Comparison of ENCODE assay signal across 11 cellular contexts in genomic region chr13:74017301-74018092, GRCh38.
A peak's percentile ranks its signal among the peaks of the same experiment; 100 is the strongest.
DNase-seq lines count a peak whose midpoint lies in the region; ATAC-seq lines count a peak whose summit lies in the region.
"Had no signal": no experiment of that assay in that cellular context is flagged by ENCODE, and none has a peak within 500 bp of the region (broad histone marks: within the 10 kb centered on the region; RNA-seq: fewer than 3 reads in every experiment).

No MANE protein-coding gene starts in this region.

- H3K14ac ChIP-seq in mesenchymal stem cell (ENCODE audit: low read length in 2 of 2) = peak overlapping the region in 1 of 2 experiments; percentile 59

- H3K27ac ChIP-seq in mesenchymal stem cell (ENCODE audit: low read length, poor library complexity, severe bottlenecking) = no peak overlapping the region
- no peak overlapping the region for H3K27ac ChIP-seq in caudate nucleus (ENCODE audit: low read depth, low read length)
- H3K27ac ChIP-seq: KMS-11, thyroid gland had no signal

- H3K23ac ChIP-seq in mesenchymal stem cell (ENCODE audit: low read length in 2 of 2) = no peak overlapping the region

- no peaks in the 10 kb centered on the region for H3K36me3 ChIP-seq in mesenchymal stem cell (ENCODE audit: control insufficient read depth in 1 of 2, insufficient read depth in 2 of 2, low read depth in 1 of 2, low read length in 2 of 2)
- H3K36me3 ChIP-seq: thyroid gland had no signal

- H3K79me1 ChIP-seq in mesenchymal stem cell (replicated peaks; ENCODE audit: low read length, poor library complexity, severe bottlenecking) = peaks cover 29% of the 10 kb centered on the region

- no peak overlapping the region for H2AK5ac ChIP-seq in mesenchymal stem cell (ENCODE audit: low read length, severe bottlenecking)

- DNase-seq in mesenchymal stem cell = no peak
- DNase-seq in iPS-NIHi11 (ENCODE audit: low spot score) = no peak
- no peak for DNase-seq in caudate nucleus (lab: John Stamatoyannopoulos, UW)
- DNase-seq: activated CD4-positive, alpha-beta T cell treated with anti-CD3 and anti-CD28 coated beads for 1 hour; thyroid gland had no signal

- H4K8ac ChIP-seq in mesenchymal stem cell (ENCODE audit: low read length) = peak overlapping the region; percentile 57

- H4K91ac ChIP-seq in mesenchymal stem cell (ENCODE audit: low read length) = no peak overlapping the region

- no peak overlapping the region for H3K18ac ChIP-seq in mesenchymal stem cell (ENCODE audit: low read depth in 1 of 2, low read length in 2 of 2)

- no peak overlapping the region for H2BK12ac ChIP-seq in mesenchymal stem cell (ENCODE audit: low read length in 2 of 2)

- H3K4me1 ChIP-seq in mesenchymal stem cell (ENCODE audit: control insufficient read depth, insufficient read depth, low read depth, low read length) = no peaks in the 10 kb centered on the region
- H3K4me1 ChIP-seq: thyroid gland had no signal

- no peak overlapping the region for H2BK5ac ChIP-seq in mesenchymal stem cell (ENCODE audit: low read depth, low read length, poor library complexity, severe bottlenecking)

- H3K4ac ChIP-seq in mesenchymal stem cell (ENCODE audit: low read depth in 1 of 2, low read length in 2 of 2) = no peak overlapping the region

- no peaks in the 10 kb centered on the region for H3K9me3 ChIP-seq in mesenchymal stem cell (ENCODE audit: control insufficient read depth, low read length)
- H3K9me3 ChIP-seq: thyroid gland had no signal

- H2BK15ac ChIP-seq in mesenchymal stem cell (ENCODE audit: low read depth, poor library complexity, severe bottlenecking) = no peak overlapping the region

- no peak overlapping the region for H3K4me2 ChIP-seq in mesenchymal stem cell (ENCODE audit: low read length, poor library complexity, severe bottlenecking)
- H3K4me2 ChIP-seq: KMS-11 had no signal

- H2AFZ ChIP-seq in mesenchymal stem cell (ENCODE audit: low read depth, low read length) = no peak overlapping the region

- no peak overlapping the region for H2BK120ac ChIP-seq in mesenchymal stem cell (ENCODE audit: low read depth, low read length)

- ATAC-seq in GM18870 (IDR thresholded peaks at IDR 0.05; ENCODE audit: unreplicated experiment) = peak; percentile 58
- peak; percentile 67 for ATAC-seq in GM21737 (IDR thresholded peaks at IDR 0.05; ENCODE audit: unreplicated experiment)
- peak; percentile 60 for ATAC-seq in HG03442 (IDR thresholded peaks at IDR 0.05; ENCODE audit: unreplicated experiment)
- no peak for ATAC-seq in HG02970 (IDR thresholded peaks at IDR 0.05; ENCODE audit: low FRiP score, unreplicated experiment)

- no peak overlapping the region for H3K4me3 ChIP-seq in mesenchymal stem cell (ENCODE audit: insufficient read depth in 1 of 2, low read depth in 1 of 2, low read length in 2 of 2)
- H3K4me3 ChIP-seq: lung, thyroid gland had no signal

- H3K9ac ChIP-seq in mesenchymal stem cell (ENCODE audit: low read length) = no peak overlapping the region
- H3K9ac ChIP-seq: KMS-11 had no signal

- no peaks in the 10 kb centered on the region for H3K27me3 ChIP-seq in mesenchymal stem cell (ENCODE audit: control insufficient read depth in 1 of 2, insufficient read depth in 1 of 2, low read length in 2 of 2)
- H3K27me3 ChIP-seq: thyroid gland had no signal

- 86% methylated on average over 2 of the region's 4 CpGs for WGBS in mesenchymal stem cell
